1 cellular context compared by ENCODE assay signal in the genomic region with DNA sequence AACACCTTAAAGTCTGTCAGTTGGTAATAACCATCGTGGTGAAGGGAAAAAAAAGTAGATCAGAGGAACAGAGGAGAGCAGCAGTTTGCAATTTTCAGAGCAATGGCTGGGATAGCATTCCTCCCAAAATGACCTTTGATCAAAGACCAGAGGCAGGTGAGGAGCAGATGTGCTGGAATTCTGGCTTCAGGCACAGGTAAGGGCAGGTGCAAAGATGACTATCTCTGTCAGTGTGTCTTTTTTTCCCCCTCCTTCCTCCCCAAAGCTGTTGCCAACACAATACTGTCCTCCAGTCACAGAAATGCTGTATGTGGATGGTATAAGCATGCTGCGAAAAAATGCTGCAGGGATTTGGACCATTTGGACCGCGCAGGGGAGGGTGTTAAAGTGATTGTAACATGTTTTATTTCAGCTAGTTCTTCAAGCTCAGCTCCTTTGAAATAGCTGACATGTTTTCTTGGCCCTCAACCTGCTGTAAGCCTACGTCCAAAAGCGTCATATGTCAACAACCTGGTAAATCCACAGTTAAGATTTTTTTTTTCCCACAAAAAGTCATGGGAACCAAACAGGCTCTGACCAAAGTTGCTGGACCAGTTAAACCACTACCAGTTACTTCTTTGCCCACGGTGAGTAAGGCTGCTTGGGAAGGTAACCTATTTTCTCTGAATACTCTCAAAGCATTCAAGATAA.
TF ChIP-seq lines count a peak whose summit lies in the region.

No MANE protein-coding gene starts in this region.

TF ChIP-seq in HCT116, 20 proteins besides CTCF, POLR2A, EP300 and RAD21 (continued from another document):
- TF ChIP-seq, protein P1, sequence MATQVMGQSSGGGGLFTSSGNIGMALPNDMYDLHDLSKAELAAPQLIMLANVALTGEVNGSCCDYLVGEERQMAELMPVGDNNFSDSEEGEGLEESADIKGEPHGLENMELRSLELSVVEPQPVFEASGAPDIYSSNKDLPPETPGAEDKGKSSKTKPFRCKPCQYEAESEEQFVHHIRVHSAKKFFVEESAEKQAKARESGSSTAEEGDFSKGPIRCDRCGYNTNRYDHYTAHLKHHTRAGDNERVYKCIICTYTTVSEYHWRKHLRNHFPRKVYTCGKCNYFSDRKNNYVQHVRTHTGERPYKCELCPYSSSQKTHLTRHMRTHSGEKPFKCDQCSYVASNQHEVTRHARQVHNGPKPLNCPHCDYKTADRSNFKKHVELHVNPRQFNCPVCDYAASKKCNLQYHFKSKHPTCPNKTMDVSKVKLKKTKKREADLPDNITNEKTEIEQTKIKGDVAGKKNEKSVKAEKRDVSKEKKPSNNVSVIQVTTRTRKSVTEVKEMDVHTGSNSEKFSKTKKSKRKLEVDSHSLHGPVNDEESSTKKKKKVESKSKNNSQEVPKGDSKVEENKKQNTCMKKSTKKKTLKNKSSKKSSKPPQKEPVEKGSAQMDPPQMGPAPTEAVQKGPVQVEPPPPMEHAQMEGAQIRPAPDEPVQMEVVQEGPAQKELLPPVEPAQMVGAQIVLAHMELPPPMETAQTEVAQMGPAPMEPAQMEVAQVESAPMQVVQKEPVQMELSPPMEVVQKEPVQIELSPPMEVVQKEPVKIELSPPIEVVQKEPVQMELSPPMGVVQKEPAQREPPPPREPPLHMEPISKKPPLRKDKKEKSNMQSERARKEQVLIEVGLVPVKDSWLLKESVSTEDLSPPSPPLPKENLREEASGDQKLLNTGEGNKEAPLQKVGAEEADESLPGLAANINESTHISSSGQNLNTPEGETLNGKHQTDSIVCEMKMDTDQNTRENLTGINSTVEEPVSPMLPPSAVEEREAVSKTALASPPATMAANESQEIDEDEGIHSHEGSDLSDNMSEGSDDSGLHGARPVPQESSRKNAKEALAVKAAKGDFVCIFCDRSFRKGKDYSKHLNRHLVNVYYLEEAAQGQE (IDR thresholded peaks at IDR 0.05; ENCODE audit: low read depth): no peak
- TF ChIP-seq YY1 (IDR thresholded peaks at IDR 0.05; ENCODE audit: extremely low read depth, insufficient replicate concordance, low read depth, low read length) (no peak), EZH2 (IDR thresholded peaks at IDR 0.05) (no peak)
